ENCODE assay signal across 16 cellular contexts in the genomic region with DNA sequence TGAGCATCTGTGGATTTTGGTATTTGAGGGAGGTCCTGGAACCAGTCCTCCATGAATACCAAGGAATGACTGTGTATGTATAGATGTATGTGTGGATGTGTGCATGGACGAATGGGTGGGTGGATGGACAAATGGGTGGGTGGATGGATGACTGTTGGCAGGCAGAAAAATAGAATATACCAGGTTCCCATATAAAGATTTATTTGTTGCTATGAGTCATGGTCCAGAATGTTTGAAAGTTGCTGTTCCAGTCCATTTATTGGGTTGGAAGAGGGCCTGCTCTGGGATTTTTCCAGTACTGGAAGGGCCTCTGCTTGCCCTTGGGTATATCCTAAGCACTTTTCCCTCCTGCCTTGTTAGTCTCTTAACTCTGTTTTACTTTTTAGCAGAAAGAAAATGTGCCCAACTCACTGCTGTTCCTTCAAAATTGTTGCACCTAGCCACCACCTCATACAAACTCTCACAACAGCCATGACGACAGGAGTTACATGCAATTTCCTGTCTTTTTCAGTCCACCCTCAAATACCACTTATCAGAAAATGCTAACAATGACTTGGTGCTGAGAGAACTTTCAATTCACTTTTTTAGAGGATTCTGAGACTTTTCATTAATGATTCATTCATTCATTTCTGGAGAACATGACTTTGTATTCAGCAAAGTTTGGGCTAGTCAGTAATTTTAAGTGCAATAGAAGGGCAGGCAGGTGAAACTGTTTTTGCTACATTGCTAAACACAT.
DNase-seq lines count a peak whose midpoint lies in the region; ATAC-seq and TF ChIP-seq lines count a peak whose summit lies in the region.
"Had no signal": no experiment of that assay in that cellular context is flagged by ENCODE, and none has a peak within 500 bp of the region (broad histone marks: within the 10 kb centered on the region; RNA-seq: fewer than 3 reads in every experiment).

No MANE protein-coding gene starts in this region.

- H3K4me1 ChIP-seq in thoracic aorta (ENCODE audit: control insufficient read depth in 1 of 2, low read depth in 2 of 2) = peaks cover 51 to 76% of the 10 kb centered on the region in 2 donors

- no peaks in the 10 kb centered on the region for H3K27me3 Mint-ChIP-seq in activated CD8-positive, alpha-beta T cell treated with anti-CD3 and anti-CD28 coated beads for 36 hours
- no peaks in the 10 kb centered on the region for H3K27me3 Mint-ChIP-seq in activated CD8-positive, alpha-beta T cell treated with anti-CD3 and anti-CD28 coated beads, Interleukin-2, amount 10 ng/mL, durations not matched to agents 7 days and 5 days (ENCODE audit: low read depth)

- H3K36me3 Mint-ChIP-seq in activated CD8-positive, alpha-beta T cell treated with anti-CD3 and anti-CD28 coated beads for 36 hours (ENCODE audit: low read depth) = no peaks in the 10 kb centered on the region
- H3K36me3 Mint-ChIP-seq in activated CD8-positive, alpha-beta T cell treated with anti-CD3 and anti-CD28 coated beads, Interleukin-2, amount 10 ng/mL, durations not matched to agents 7 days and 5 days (ENCODE audit: low read depth) = no peaks in the 10 kb centered on the region
- H3K36me3 Mint-ChIP-seq: activated naive CD4-positive, alpha-beta T cell treated with anti-CD3 and anti-CD28 coated beads, Interleukin-2, amount 10 ng/mL, durations not matched to agents 7 days and 5 days had no signal

- no peaks in the 10 kb centered on the region for H3K9me3 ChIP-seq in thoracic aorta
- H3K9me3 ChIP-seq: Peyer's patch, tibial nerve had no signal

- CTCF ChIA-PET in activated CD8-positive, alpha-beta T cell treated with anti-CD3 and anti-CD28 coated beads for 36 hours (lab: Charles Lee) = no interaction called here
- CTCF ChIA-PET in activated CD8-positive, alpha-beta T cell treated with anti-CD3 and anti-CD28 coated beads, Interleukin-2, amount 10 ng/mL, durations not matched to agents 7 days and 5 days (lab: Charles Lee) = no interaction called here

- POLR2A ChIA-PET in activated CD8-positive, alpha-beta T cell treated with anti-CD3 and anti-CD28 coated beads for 36 hours (lab: Charles Lee) = no interaction called here
- POLR2A ChIA-PET in activated CD8-positive, alpha-beta T cell treated with anti-CD3 and anti-CD28 coated beads, Interleukin-2, amount 10 ng/mL, durations not matched to agents 7 days and 5 days (lab: Charles Lee) = no interaction called here

- H3K27ac Mint-ChIP-seq in activated CD8-positive, alpha-beta T cell treated with anti-CD3 and anti-CD28 coated beads for 36 hours = no peak overlapping the region
- no peak overlapping the region for H3K27ac Mint-ChIP-seq in activated CD8-positive, alpha-beta T cell treated with anti-CD3 and anti-CD28 coated beads, Interleukin-2, amount 10 ng/mL, durations not matched to agents 7 days and 5 days
- H3K27ac Mint-ChIP-seq: activated naive CD4-positive, alpha-beta T cell treated with anti-CD3 and anti-CD28 coated beads, Interleukin-2, amount 10 ng/mL, durations not matched to agents 7 days and 5 days had no signal

- H3K27ac ChIP-seq in dorsolateral prefrontal cortex = peak overlapping the region in 38 of 59 donors; percentile 12 to 92 (median 81)
- peak overlapping the region in 1 of 2 donors; percentile 21 for H3K27ac ChIP-seq in thoracic aorta
- H3K27ac ChIP-seq: tibial nerve had no signal

- H3K4me3 ChIP-seq in dorsolateral prefrontal cortex (no peak overlapping the region), thoracic aorta (no peak overlapping the region)
- H3K4me3 ChIP-seq: tibial nerve had no signal

- H3K27me3 ChIP-seq in dorsolateral prefrontal cortex (no peaks in the 10 kb centered on the region), thoracic aorta (replicated peaks; ENCODE audit: insufficient read depth) (no peaks in the 10 kb centered on the region)
- H3K27me3 ChIP-seq: Peyer's patch, tibial nerve had no signal

- peaks cover 2% of the 10 kb centered on the region for H3K9me3 Mint-ChIP-seq in activated CD8-positive, alpha-beta T cell treated with anti-CD3 and anti-CD28 coated beads for 36 hours
- no peaks in the 10 kb centered on the region for H3K9me3 Mint-ChIP-seq in activated CD8-positive, alpha-beta T cell treated with anti-CD3 and anti-CD28 coated beads, Interleukin-2, amount 10 ng/mL, durations not matched to agents 7 days and 5 days (ENCODE audit: insufficient read depth)
- H3K9me3 Mint-ChIP-seq: activated naive CD4-positive, alpha-beta T cell treated with anti-CD3 and anti-CD28 coated beads, Interleukin-2, amount 10 ng/mL, durations not matched to agents 7 days and 5 days had no signal

- peaks cover 5% of the 10 kb centered on the region for H3K4me1 Mint-ChIP-seq in activated CD8-positive, alpha-beta T cell treated with anti-CD3 and anti-CD28 coated beads for 36 hours (ENCODE audit: low read depth)
- H3K4me1 Mint-ChIP-seq in activated CD8-positive, alpha-beta T cell treated with anti-CD3 and anti-CD28 coated beads, Interleukin-2, amount 10 ng/mL, durations not matched to agents 7 days and 5 days (ENCODE audit: low read depth) = peaks cover 6% of the 10 kb centered on the region

- TF ChIP-seq CTCF in activated CD8-positive, alpha-beta T cell treated with anti-CD3 and anti-CD28 coated beads for 36 hours (IDR thresholded peaks at IDR 0.05) = no peak
- TF ChIP-seq CTCF in dorsolateral prefrontal cortex (IDR thresholded peaks at IDR 0.05 in 54 of 56, conservative IDR thresholded peaks at IDR 0.05 in 2 of 56; ENCODE audit: low read depth in 1 of 56, partially characterized antibody in 56 of 56) = no peak
- no peak for TF ChIP-seq CTCF in thoracic aorta (IDR thresholded peaks at IDR 0.05)

- no peak overlapping the region for H3K4me3 Mint-ChIP-seq in activated CD8-positive, alpha-beta T cell treated with anti-CD3 and anti-CD28 coated beads for 36 hours
- H3K4me3 Mint-ChIP-seq in activated CD8-positive, alpha-beta T cell treated with anti-CD3 and anti-CD28 coated beads, Interleukin-2, amount 10 ng/mL, durations not matched to agents 7 days and 5 days = no peak overlapping the region
- H3K4me3 Mint-ChIP-seq: activated naive CD4-positive, alpha-beta T cell treated with anti-CD3 and anti-CD28 coated beads, Interleukin-2, amount 10 ng/mL, durations not matched to agents 7 days and 5 days; neural crest cell had no signal

- H3K36me3 ChIP-seq in thoracic aorta = no peaks in the 10 kb centered on the region
- H3K36me3 ChIP-seq: Peyer's patch, tibial nerve had no signal

- ATAC-seq in activated CD8-positive, alpha-beta T cell treated with anti-CD3 and anti-CD28 coated beads for 36 hours = peak; percentile 30
- ATAC-seq in activated CD8-positive, alpha-beta T cell treated with anti-CD3 and anti-CD28 coated beads, Interleukin-2, amount 10 ng/mL, durations not matched to agents 7 days and 5 days = no peak
- ATAC-seq in HG03442 (IDR thresholded peaks at IDR 0.05; ENCODE audit: unreplicated experiment) (peak; percentile 40), thoracic aorta (ENCODE audit: insufficient number of reproducible peaks, low FRiP score, low read depth) (peak; percentile 67)

- intact Hi-C loops in activated CD8-positive, alpha-beta T cell treated with anti-CD3 and anti-CD28 coated beads for 36 hours (cut with micrococcal nuclease) = no loop called here
- intact Hi-C loops in dorsolateral prefrontal cortex (cut with DNase I) = no loop called here

- no peak for DNase-seq in activated CD8-positive, alpha-beta T cell treated with anti-CD3 and anti-CD28 coated beads for 36 hours
- no peak for DNase-seq in activated CD8-positive, alpha-beta T cell treated with anti-CD3 and anti-CD28 coated beads, Interleukin-2, amount 10 ng/mL, durations not matched to agents 7 days and 5 days
- DNase-seq in dorsolateral prefrontal cortex (no peak), thoracic aorta (ENCODE audit: low spot score) (no peak), NCI-H526 (lab: John Stamatoyannopoulos, UW) (no peak), GM19238 (ENCODE audit: insufficient read length, low spot score) (no peak), GOT3 (lab: John Stamatoyannopoulos, UW) (no peak)
- DNase-seq: activated CD4-positive, CD25-positive, alpha-beta regulatory T cell treated with anti-CD3 and anti-CD28 coated beads, Interleukin-2, amount 50 U/mL, for 72 hours; activated naive CD4-positive, alpha-beta T cell treated with anti-CD3 and anti-CD28 coated beads, Interleukin-2, amount 10 ng/mL, durations not matched to agents 7 days and 5 days; H7; NCI-H2029; Peyer's patch; stimulated activated CD4-positive, alpha-beta T cell treated with anti-CD3 and anti-CD28 coated beads, Interleukin-4, amount 100 ng/mL, for 24 hours had no signal
